ENCODE assay signal across 9 cellular contexts in the genomic region with DNA sequence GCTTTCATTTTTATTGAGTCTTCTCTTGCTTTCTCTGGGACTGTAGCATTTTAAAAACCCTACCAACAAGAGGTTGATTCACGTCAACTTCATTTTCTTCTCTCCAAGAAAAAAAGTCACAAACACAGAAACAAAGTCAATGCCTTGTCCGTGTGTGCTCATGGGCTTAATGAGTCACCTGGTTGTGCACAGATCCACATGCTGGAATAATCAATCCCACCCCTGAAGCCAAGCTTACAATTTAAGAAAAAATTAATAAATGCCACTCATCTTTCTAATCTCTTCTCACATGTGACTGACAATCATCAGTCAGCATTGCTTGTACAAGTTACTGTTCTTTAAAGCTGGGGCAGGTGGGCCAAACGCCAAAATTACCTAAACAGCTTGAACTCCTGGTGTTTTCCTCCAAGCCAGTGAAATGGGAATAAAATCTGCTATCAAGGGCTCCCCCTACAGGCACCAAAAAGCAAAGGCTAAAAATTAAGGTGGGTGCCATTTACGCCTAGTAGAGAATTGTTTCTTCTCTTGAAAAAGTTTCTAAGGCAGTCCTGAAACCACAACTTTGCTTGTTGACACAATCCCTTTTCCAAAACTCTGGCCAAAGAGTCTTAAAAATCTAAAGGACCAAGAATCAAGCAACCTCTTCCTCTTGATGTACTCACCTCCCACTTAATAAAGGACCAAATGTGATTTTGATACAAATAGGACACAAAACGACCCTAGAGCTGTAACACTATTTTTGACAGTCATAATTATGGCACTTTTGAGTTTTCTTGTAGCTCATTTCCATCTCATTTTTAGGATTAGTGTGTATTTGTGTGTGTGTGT. TPM values are rescaled to one million over a fixed set of nuclear protein-coding genes. Genes with fewer than 3 reads are reported as not detected.
DNase-seq lines count a peak whose midpoint lies in the region; ATAC-seq and TF ChIP-seq lines count a peak whose summit lies in the region.
"Had no signal": no experiment of that assay in that cellular context is flagged by ENCODE, and none has a peak within 500 bp of the region (broad histone marks: within the 10 kb centered on the region; RNA-seq: fewer than 3 reads in every experiment).

No MANE protein-coding gene starts in this region.

- DNase-seq in AG04449 (ENCODE audit: low read depth, low spot score) (no peak), EH (ENCODE audit: low read depth) (peak; percentile 65), NCI-H1694 (lab: John Stamatoyannopoulos, UW) (peak; percentile 19), iPS-NIHi11 (ENCODE audit: low spot score) (peak; percentile 72), type B pancreatic cell (ENCODE audit: extremely low spot score, unreplicated experiment) (no peak), GM19238 (ENCODE audit: insufficient read length, low spot score) (no peak)
- DNase-seq in activated CD8-positive, alpha-beta T cell treated with anti-CD3 and anti-CD28 coated beads, Interleukin-2, amount 10 ng/mL, durations not matched to agents 7 days and 5 days = peak; percentile 46

- H3K27me3 Mint-ChIP-seq in activated CD8-positive, alpha-beta T cell treated with anti-CD3 and anti-CD28 coated beads, Interleukin-2, amount 10 ng/mL, durations not matched to agents 7 days and 5 days (ENCODE audit: low read depth) = no peaks in the 10 kb centered on the region
- no peaks in the 10 kb centered on the region for H3K27me3 Mint-ChIP-seq in type B pancreatic cell

- peaks cover 43% of the 10 kb centered on the region for H3K4me1 Mint-ChIP-seq in activated CD8-positive, alpha-beta T cell treated with anti-CD3 and anti-CD28 coated beads, Interleukin-2, amount 10 ng/mL, durations not matched to agents 7 days and 5 days (ENCODE audit: low read depth)
- H3K4me1 Mint-ChIP-seq in type B pancreatic cell (ENCODE audit: unreplicated experiment) = no peaks in the 10 kb centered on the region

- no peak overlapping the region for H3K4me3 ChIP-seq in AG04449 (ENCODE audit: low read depth, low read length)

- CTCF ChIA-PET in AG04449 (lab: Yijun Ruan, JAX) = interaction anchor here (0.7 to 7.4 kb wide), 47 partner anchors 11 to 432 kb away, joined by 3 to 147 read pairs (median 4); a partner anchor contains a TSS
- CTCF ChIA-PET in activated CD8-positive, alpha-beta T cell treated with anti-CD3 and anti-CD28 coated beads, Interleukin-2, amount 10 ng/mL, durations not matched to agents 7 days and 5 days (lab: Charles Lee) = interaction anchor here (0.7 to 11.0 kb wide), 28 partner anchors 11 to 208 kb away, joined by 3 to 222 read pairs (median 4); a partner anchor contains a TSS

- peaks cover 30% of the 10 kb centered on the region for H3K36me3 Mint-ChIP-seq in activated CD8-positive, alpha-beta T cell treated with anti-CD3 and anti-CD28 coated beads, Interleukin-2, amount 10 ng/mL, durations not matched to agents 7 days and 5 days (ENCODE audit: low read depth)
- peaks cover 16% of the 10 kb centered on the region for H3K36me3 Mint-ChIP-seq in type B pancreatic cell

- H3K9me3 Mint-ChIP-seq in activated CD8-positive, alpha-beta T cell treated with anti-CD3 and anti-CD28 coated beads, Interleukin-2, amount 10 ng/mL, durations not matched to agents 7 days and 5 days (ENCODE audit: insufficient read depth) = no peaks in the 10 kb centered on the region
- H3K9me3 Mint-ChIP-seq in type B pancreatic cell = no peaks in the 10 kb centered on the region

- POLR2A ChIA-PET in AG04449 (lab: Yijun Ruan, JAX) = no interaction called here
- POLR2A ChIA-PET in activated CD8-positive, alpha-beta T cell treated with anti-CD3 and anti-CD28 coated beads, Interleukin-2, amount 10 ng/mL, durations not matched to agents 7 days and 5 days (lab: Charles Lee) = interaction anchor here (1.3 to 3.8 kb wide), 3 partner anchors 10 to 354 kb away, joined by 3 to 27 read pairs (median 7); a partner anchor contains a TSS

- H3K27ac Mint-ChIP-seq in activated CD8-positive, alpha-beta T cell treated with anti-CD3 and anti-CD28 coated beads, Interleukin-2, amount 10 ng/mL, durations not matched to agents 7 days and 5 days = no peak overlapping the region
- no peak overlapping the region for H3K27ac Mint-ChIP-seq in type B pancreatic cell

- H3K4me3 Mint-ChIP-seq in activated CD8-positive, alpha-beta T cell treated with anti-CD3 and anti-CD28 coated beads, Interleukin-2, amount 10 ng/mL, durations not matched to agents 7 days and 5 days = no peak overlapping the region
- no peak overlapping the region for H3K4me3 Mint-ChIP-seq in type B pancreatic cell

- peak; percentile 55 for TF ChIP-seq CTCF in AG04449 (IDR thresholded peaks at IDR 0.05; ENCODE audit: insufficient read depth, low read length, missing control alignments)
- TF ChIP-seq CTCF in type B pancreatic cell (conservative IDR thresholded peaks at IDR 0.05) = peak; percentile 82

- ATAC-seq in activated CD8-positive, alpha-beta T cell treated with anti-CD3 and anti-CD28 coated beads, Interleukin-2, amount 10 ng/mL, durations not matched to agents 7 days and 5 days = no peak
- no peak for ATAC-seq in GM18868 (IDR thresholded peaks at IDR 0.05; ENCODE audit: unreplicated experiment)

RNA-seq across cellular contexts. Expression of a gene that starts 21.3 kb away (rescaled TPM):
- total RNA-seq in activated CD8-positive, alpha-beta T cell treated with anti-CD3 and anti-CD28 coated beads, Interleukin-2, amount 10 ng/mL, durations not matched to agents 7 days and 5 days = 10 to 100 TPM; 18.7 to 19.2 TPM
- total RNA-seq in type B pancreatic cell (ENCODE audit: low replicate concordance) = 11.3 and 13.9 TPM in 2 replicates

RNA-seq across cellular contexts. Expression of a gene that starts 37.0 kb away (rescaled TPM):
- 1 to 10 TPM; 1.2 to 1.6 TPM for total RNA-seq in activated CD8-positive, alpha-beta T cell treated with anti-CD3 and anti-CD28 coated beads, Interleukin-2, amount 10 ng/mL, durations not matched to agents 7 days and 5 days
- not detected in 2 replicates for total RNA-seq in type B pancreatic cell (ENCODE audit: low replicate concordance)

RNA-seq across cellular contexts. Expression of a gene that starts 47.9 kb away (rescaled TPM):
- under 1 TPM in 1 of 2 experiments, not detected in 1; 0.08 TPM for total RNA-seq in activated CD8-positive, alpha-beta T cell treated with anti-CD3 and anti-CD28 coated beads, Interleukin-2, amount 10 ng/mL, durations not matched to agents 7 days and 5 days
- total RNA-seq in type B pancreatic cell (ENCODE audit: low replicate concordance) = 2.4 and 4.2 TPM in 2 replicates
- total RNA-seq: temporal lobe had no signal

Comparison
In these comparisons a context has a peak if more than half of its experiments do, and no peak if none do; other contexts are left out.
1. DNase-seq: peak in EH (single experiment), NCI-H1694 (single experiment), activated CD8-positive, alpha-beta T cell treated with anti-CD3 and anti-CD28 coated beads, Interleukin-2, amount 10 ng/mL, durations not matched to agents 7 days and 5 days (single experiment) and iPS-NIHi11 (single experiment); none in AG04449 (single experiment), type B pancreatic cell (single experiment) and GM19238 (single experiment).